Comparison of ENCODE assay signal across 8 cellular contexts in genomic region chr6:30556964-30557682, GRCh38. TPM values are rescaled to one million over a fixed set of nuclear protein-coding genes. Genes with fewer than 3 reads are reported as not detected.
DNase-seq lines count a peak whose midpoint lies in the region; ATAC-seq and TF ChIP-seq lines count a peak whose summit lies in the region.

Gene PRR3 (plus strand): TSS chr6:30557295. CDS start chr6:30557345, 50 bp downstream.

- H2AFZ ChIP-seq in trophoblast cell (ENCODE audit: insufficient read depth, low read length, poor library complexity): peak within 1 kb of the TSS; percentile 93

- H3K9me3 ChIP-seq in trophoblast cell (ENCODE audit: insufficient read depth, low read depth, low read length) (peaks cover 2% of the 10 kb centered on the region), upper lobe of right lung (no peaks in the 10 kb centered on the region)

- H2BK120ac ChIP-seq in trophoblast cell (ENCODE audit: insufficient read depth, low read length, poor library complexity): peak within 1 kb of the TSS; percentile 96

- no peak for TF ChIP-seq CTCF in upper lobe of right lung (IDR thresholded peaks at IDR 0.05)

- H3K79me1 ChIP-seq in trophoblast cell (ENCODE audit: low read length): peaks cover 20% of the 10 kb centered on the region

- no peaks in the 10 kb centered on the region for H3K27me3 Mint-ChIP-seq in activated naive CD8-positive, alpha-beta T cell

- H4K8ac ChIP-seq in trophoblast cell (ENCODE audit: low read depth, low read length): peak within 1 kb of the TSS; percentile 96

- H3K9me3 Mint-ChIP-seq in activated naive CD8-positive, alpha-beta T cell (ENCODE audit: low read depth): no peaks in the 10 kb centered on the region

- peak within 1 kb of the TSS; percentile 71 for H3K4ac ChIP-seq in trophoblast cell (ENCODE audit: low read depth, low read length)

- H3K23ac ChIP-seq in trophoblast cell (ENCODE audit: low read length): no peak within 1 kb of the TSS

- H3K18ac ChIP-seq in trophoblast cell (ENCODE audit: low read length): peak within 1 kb of the TSS; percentile 99

- peaks cover 42% of the 10 kb centered on the region for H3K4me1 Mint-ChIP-seq in activated naive CD8-positive, alpha-beta T cell (ENCODE audit: low read depth)

- H3K36me3 ChIP-seq in trophoblast cell (ENCODE audit: control insufficient read depth in 1 of 2, insufficient read depth in 2 of 2, low read length in 2 of 2) (peaks cover 16 to 26% of the 10 kb centered on the region in 2 experiments), upper lobe of right lung (peaks cover 32% of the 10 kb centered on the region)

- peaks cover 10% of the 10 kb centered on the region for H3K79me2 ChIP-seq in trophoblast cell (ENCODE audit: control insufficient read depth, insufficient read depth, low read length, poor library complexity)

- intact Hi-C loops in Right ventricle myocardium superior (cut with DNase I): loop anchor here (5.0 kb wide), 1 partner anchor 160 kb away; the partner anchor contains the start of gene MDC1
- intact Hi-C loops in upper lobe of right lung (cut with DNase I): no loop called here

- peak within 1 kb of the TSS; percentile 98 for H3K4me3 Mint-ChIP-seq in activated naive CD8-positive, alpha-beta T cell

- peak within 1 kb of the TSS; percentile 97 for H2BK5ac ChIP-seq in trophoblast cell (ENCODE audit: low read depth, low read length, poor library complexity)

- no CpG with 5 or more reads among the region's 40 CpGs for WGBS in trophoblast cell (ENCODE audit: extremely low coverage, insufficient coverage, insufficient read length)

- peaks cover 4 to 10% of the 10 kb centered on the region in 2 experiments for H3K4me1 ChIP-seq in trophoblast cell (ENCODE audit: control insufficient read depth in 1 of 2, insufficient read depth in 2 of 2, low read length in 2 of 2)
- H3K4me1 ChIP-seq in upper lobe of right lung: peaks cover 25% of the 10 kb centered on the region

- H3K27me3 ChIP-seq in trophoblast cell (ENCODE audit: insufficient read depth, low read length) (no peaks in the 10 kb centered on the region), upper lobe of right lung (no peaks in the 10 kb centered on the region)

- peak; percentile 52 for TF ChIP-seq POLR2A in GM10847 (IDR thresholded peaks at IDR 0.05; ENCODE audit: extremely low read depth, insufficient read length)

- H3K4me3 ChIP-seq in trophoblast cell (ENCODE audit: low read depth, low read length) (peak within 1 kb of the TSS; percentile 96), upper lobe of right lung (peak within 1 kb of the TSS; percentile 92)

- ATAC-seq in HG02571 (IDR thresholded peaks at IDR 0.05; ENCODE audit: unreplicated experiment) (peak; percentile 46), Right ventricle myocardium superior (ENCODE audit: poor library complexity) (peak; percentile 89), upper lobe of right lung (peak; percentile 82)

- peak within 1 kb of the TSS; percentile 95 for H4K91ac ChIP-seq in trophoblast cell (ENCODE audit: low read depth, low read length)

- DNase-seq in NCI-H1048 (lab: John Stamatoyannopoulos, UW) (peak; percentile 66), SKM-1 (lab: John Stamatoyannopoulos, UW; ENCODE audit: unreplicated experiment) (peak; percentile 79), Right ventricle myocardium superior (peak; percentile 91), trophoblast cell (peak in 1 of 2 donors; percentile 91), upper lobe of right lung (peak; percentile 92)

- H3K4me2 ChIP-seq in trophoblast cell (ENCODE audit: low read length): peak within 1 kb of the TSS; percentile 93

- H2AK5ac ChIP-seq in trophoblast cell (ENCODE audit: low read length): peak within 1 kb of the TSS; percentile 21

- H3K14ac ChIP-seq in trophoblast cell (ENCODE audit: low read length): peak within 1 kb of the TSS; percentile 96

- H3K36me3 Mint-ChIP-seq in activated naive CD8-positive, alpha-beta T cell: peaks cover 10% of the 10 kb centered on the region

- peak within 1 kb of the TSS; percentile 85 for H2BK12ac ChIP-seq in trophoblast cell (ENCODE audit: low read length)

- H3K27ac ChIP-seq in trophoblast cell (ENCODE audit: low read depth, low read length): peak within 1 kb of the TSS; percentile 93
- peak within 1 kb of the TSS; percentile 99 for H3K27ac ChIP-seq in upper lobe of right lung

- H3K27ac Mint-ChIP-seq in activated naive CD8-positive, alpha-beta T cell: peak within 1 kb of the TSS; percentile 100

- peak within 1 kb of the TSS; percentile 93 for H4K12ac ChIP-seq in trophoblast cell (ENCODE audit: low read depth, low read length)

- peak within 1 kb of the TSS; percentile 89 for H3K9ac ChIP-seq in trophoblast cell (ENCODE audit: low read length)

RNA-seq across cellular contexts. Expression of gene PRR3, which starts in this region (rescaled TPM):
- total RNA-seq in Right ventricle myocardium superior (1.4 TPM), upper lobe of right lung (6.9 TPM)
- 8.2 TPM in 2 replicates for polyA plus RNA-seq in trophoblast cell (2013)
